Comparison of ENCODE assay signal across 8 cellular contexts in the genomic region with DNA sequence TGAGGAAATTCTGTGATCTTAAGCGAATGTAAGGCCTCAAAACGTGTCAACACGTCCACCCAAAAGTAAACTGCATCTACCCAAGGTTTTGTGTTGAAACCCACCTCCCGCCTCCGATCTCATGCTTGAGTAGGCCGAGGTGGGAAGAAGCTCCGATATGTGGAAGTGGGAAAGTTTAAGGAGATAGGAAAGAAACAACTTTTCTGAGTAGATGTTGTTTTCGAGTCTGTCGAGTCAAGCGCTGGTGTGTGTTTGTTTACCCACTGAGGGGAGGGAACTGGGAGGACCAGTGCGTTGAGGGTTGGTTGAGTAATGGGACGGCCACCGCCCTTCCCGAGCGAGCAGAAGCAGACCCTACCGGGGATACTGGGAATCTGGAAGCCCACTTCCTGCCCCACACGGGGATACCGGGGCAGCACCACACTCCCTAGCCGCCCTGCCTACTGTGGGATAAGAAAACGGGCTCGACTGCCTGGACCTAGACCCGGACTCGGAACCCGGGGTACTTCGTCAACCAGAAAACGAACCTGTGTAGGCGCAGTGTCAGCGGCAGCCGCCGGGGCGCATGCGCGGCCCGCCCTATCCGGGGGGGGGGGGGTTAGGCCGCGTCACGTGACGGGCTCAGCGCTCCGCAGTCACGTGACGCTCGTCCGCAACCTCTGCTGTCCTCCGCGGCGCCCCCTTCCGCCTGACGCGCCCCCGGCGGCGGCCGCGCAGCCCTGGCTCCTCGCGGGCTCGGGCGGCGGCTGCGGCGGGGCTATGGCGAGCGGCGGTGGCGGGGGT. TPM values are rescaled to one million over a fixed set of nuclear protein-coding genes. Genes with fewer than 3 reads are reported as not detected.
A peak's percentile ranks its signal among the peaks of the same experiment; 100 is the strongest.
DNase-seq lines count a peak whose midpoint lies in the region; ATAC-seq and TF ChIP-seq lines count a peak whose summit lies in the region.

A gene with protein sequence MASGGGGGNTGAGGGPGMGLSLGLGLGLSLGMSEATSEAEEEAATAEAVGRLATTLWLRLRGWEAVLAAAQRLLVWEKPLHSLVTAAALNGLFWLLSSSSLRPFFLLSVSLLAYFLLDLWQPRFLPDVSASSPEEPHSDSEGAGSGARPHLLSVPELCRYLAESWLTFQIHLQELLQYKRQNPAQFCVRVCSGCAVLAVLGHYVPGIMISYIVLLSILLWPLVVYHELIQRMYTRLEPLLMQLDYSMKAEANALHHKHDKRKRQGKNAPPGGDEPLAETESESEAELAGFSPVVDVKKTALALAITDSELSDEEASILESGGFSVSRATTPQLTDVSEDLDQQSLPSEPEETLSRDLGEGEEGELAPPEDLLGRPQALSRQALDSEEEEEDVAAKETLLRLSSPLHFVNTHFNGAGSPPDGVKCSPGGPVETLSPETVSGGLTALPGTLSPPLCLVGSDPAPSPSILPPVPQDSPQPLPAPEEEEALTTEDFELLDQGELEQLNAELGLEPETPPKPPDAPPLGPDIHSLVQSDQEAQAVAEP (plus strand): TSS at position 682 of the 783 bp plus-strand sequence. CDS start 78 bp downstream, at position 760.

- H3K36me3 ChIP-seq in A673 (ENCODE audit: insufficient read depth, low read length, poor library complexity, severe bottlenecking): peaks cover 32% of the 10 kb centered on the region

- DNase-seq in A673 (ENCODE audit: low spot score) (peak; percentile 89), NCI-H345 treated with DMSO at 0.1 percent for 48 hours (lab: John Stamatoyannopoulos, UW; ENCODE audit: unreplicated experiment) (peak; percentile 78), caudate nucleus (lab: John Stamatoyannopoulos, UW) (peak in 59 of 61 donors; percentile 33 to 93 (median 79)), islet precursor cell (peak; percentile 95)
- peak; percentile 58 to 80 (median 70) for DNase-seq in activated CD4-positive, CD25-positive, alpha-beta regulatory T cell (lab: John Stamatoyannopoulos, UW)
- peak; percentile 61 to 73 (median 63) for DNase-seq in stimulated activated CD4-positive, alpha-beta T cell treated with anti-CD3 and anti-CD28 coated beads, Interleukin-12 subunit alpha, Interleukin-12 subunit beta, amount 100 ng/mL, for 48 hours (ENCODE audit: low read depth in 2 of 3, low spot score in 1 of 3)

- peak within 1 kb of the TSS; percentile 96 for H3K4me3 ChIP-seq in A673 (ENCODE audit: low read depth, low read length, poor library complexity, severe bottlenecking)

- H3K27me3 ChIP-seq in A673 (replicated peaks; ENCODE audit: insufficient read depth, low read depth, low read length, poor library complexity): no peaks in the 10 kb centered on the region

- H3K27ac ChIP-seq in A673 (ENCODE audit: low read depth, low read length, poor library complexity, severe bottlenecking): peak within 1 kb of the TSS; percentile 81
- H3K27ac ChIP-seq in caudate nucleus (ENCODE audit: low read depth, low read length): peak within 1 kb of the TSS; percentile 100

- ATAC-seq in GM18861 (IDR thresholded peaks at IDR 0.05; ENCODE audit: unreplicated experiment) (peak; percentile 28), HG03103 (IDR thresholded peaks at IDR 0.05; ENCODE audit: low read depth, unreplicated experiment) (peak; percentile 33)

- CTCF ChIA-PET in A673 (lab: Charles Lee): interaction anchor here (1.4 kb wide), 1 partner anchor 23 kb away, joined by 6 read pairs; no protein-coding TSS in a partner anchor

- POLR2A ChIA-PET in A673 (lab: Charles Lee; ENCODE audit: low non-redundant PET): no interaction called here

- intact Hi-C loops in A673 (cut with micrococcal nuclease; ENCODE audit: unreplicated experiment): loop anchor here (5.0 kb wide), 2 partner anchors 40 to 120 kb away; a partner anchor contains a TSS

- peaks cover 5% of the 10 kb centered on the region for H3K4me1 ChIP-seq in A673 (ENCODE audit: insufficient read depth, low read length, poor library complexity, severe bottlenecking)

- TF ChIP-seq CTCF in A673 (conservative IDR thresholded peaks at IDR 0.05; ENCODE audit: low read depth, low read length): 0 out of 2 replicates have a peak, but pooled peaks have one; percentile 31

- no peaks in the 10 kb centered on the region for H3K9me3 ChIP-seq in A673 (ENCODE audit: low read depth, low read length, poor library complexity, severe bottlenecking)

- BruUV-seq in A673 (replicated peaks; lab: Mats Ljungman, UMichigan): TSS peak; percentile 46

RNA-seq across cellular contexts. Expression of the gene that starts here (rescaled TPM):
- total RNA-seq in A673 (2021): 53.1 and 59.0 TPM in 2 replicates

Comparison
In these comparisons a context has a peak if more than half of its experiments do, and no peak if none do; other contexts are left out.
1. Peak in every context shown above with its lines: DNase-seq, ATAC-seq, H3K4me3 ChIP-seq and H3K27ac ChIP-seq.